ENCODE assay signal across 14 cellular contexts in the genomic region with DNA sequence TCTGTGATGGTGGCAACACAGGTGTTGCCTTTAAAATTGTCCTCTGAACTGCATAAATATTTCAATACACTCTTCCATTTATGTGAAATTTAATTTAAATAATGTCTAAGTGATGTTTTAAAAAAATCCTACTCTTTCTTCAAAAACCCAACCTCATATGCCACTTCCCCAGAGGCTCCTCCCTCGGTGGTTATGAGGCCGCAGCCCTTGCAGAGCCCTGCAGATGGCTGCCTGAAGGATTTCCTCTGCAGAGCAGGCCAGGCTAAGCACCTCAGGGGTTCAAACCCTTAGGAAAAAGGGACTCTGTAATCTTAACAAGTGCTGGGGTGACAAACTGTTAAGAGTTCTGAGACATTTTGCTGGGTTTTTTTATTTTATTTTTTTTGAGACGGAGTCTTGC. TPM values are rescaled to one million over a fixed set of nuclear protein-coding genes. Genes with fewer than 3 reads are reported as not detected.
DNase-seq lines count a peak whose midpoint lies in the region; TF ChIP-seq lines count a peak whose summit lies in the region.
"Had no signal": no experiment of that assay in that cellular context is flagged by ENCODE, and none has a peak within 500 bp of the region (broad histone marks: within the 10 kb centered on the region; RNA-seq: fewer than 3 reads in every experiment).

No MANE protein-coding gene starts in this region.

- H3K4me1 ChIP-seq in thyroid gland: peaks cover 7 to 17% of the 10 kb centered on the region in 2 donors
- H3K4me1 ChIP-seq: left lung had no signal

- no peaks in the 10 kb centered on the region for H3K27me3 ChIP-seq in thyroid gland
- H3K27me3 ChIP-seq: esophagus muscularis mucosa, left lung had no signal

- no peak overlapping the region for H3K27ac ChIP-seq in thyroid gland
- H3K27ac ChIP-seq: esophagus muscularis mucosa, left lung had no signal

- H3K36me3 ChIP-seq in thyroid gland: peaks cover 71 to 91% of the 10 kb centered on the region in 2 donors

- WGBS in thyroid gland, 2 donors: 78 to 80% methylated on average over 3 of the region's 3 CpGs

- TF ChIP-seq CTCF in thyroid gland (IDR thresholded peaks at IDR 0.05): no peak

- intact Hi-C loops in thyroid gland (cut with DNase I): no loop called here

- no peaks in the 10 kb centered on the region for H3K9me3 ChIP-seq in thyroid gland
- H3K9me3 ChIP-seq: esophagus muscularis mucosa, left lung had no signal

- peak; percentile 48 for DNase-seq in MV-4-11 (lab: John Stamatoyannopoulos, UW)
- peak; percentile 59 for DNase-seq in T-helper 9 cell
- peak; percentile 20 for DNase-seq in activated gamma-delta T cell treated with anti-CD3 and anti-CD28 coated beads, Interleukin-2, amount 50 U/mL, for 16 hours (ENCODE audit: low read depth)
- DNase-seq in stimulated activated CD4-positive, alpha-beta T cell treated with anti-CD3 and anti-CD28 coated beads, Interleukin-4, amount 100 ng/mL, for 24 hours: peak; percentile 40
- DNase-seq in NCI-H524 (lab: John Stamatoyannopoulos, UW): no peak
- DNase-seq in thyroid gland: no peak
- no peak for DNase-seq in GOT3 (lab: John Stamatoyannopoulos, UW)
- DNase-seq: GF-D8, hippocampal formation, left lung, naive B cell, NCI-H1694, NCI-H748 treated with DMSO at 0.1 percent for 48 hours had no signal

- no peak overlapping the region for H3K4me3 ChIP-seq in thyroid gland (replicated peaks in 1 of 3)
- H3K4me3 ChIP-seq: esophagus muscularis mucosa, left lung had no signal

- TF ChIP-seq POLR2A in thyroid gland (IDR thresholded peaks at IDR 0.05): no peak

RNA-seq across cellular contexts. Expression of gene MORC2, which starts 25.2 kb away (rescaled TPM):
- 10 to 100 TPM; 14.9 to 32.8 (median 24.6) TPM for total RNA-seq in thyroid gland

RNA-seq across cellular contexts. Expression of gene TUG1, which starts 25.7 kb away (rescaled TPM):
- total RNA-seq in thyroid gland: 100 to 1,000 TPM in 1 of 4 donors, 10 to 100 TPM in 3; 81.6 to 127 (median 92.9) TPM

Comparison
In these comparisons a context has a peak if more than half of its experiments do, and no peak if none do; other contexts are left out.
1. DNase-seq: peak in MV-4-11 (single experiment), T-helper 9 cell (single experiment), activated gamma-delta T cell treated with anti-CD3 and anti-CD28 coated beads, Interleukin-2, amount 50 U/mL, for 16 hours (single experiment) and stimulated activated CD4-positive, alpha-beta T cell treated with anti-CD3 and anti-CD28 coated beads, Interleukin-4, amount 100 ng/mL, for 24 hours (single experiment); none in NCI-H524 (0 of 2), thyroid gland (0 of 2) and GOT3 (single experiment).